13 cellular contexts compared by ENCODE assay signal in the genomic region with DNA sequence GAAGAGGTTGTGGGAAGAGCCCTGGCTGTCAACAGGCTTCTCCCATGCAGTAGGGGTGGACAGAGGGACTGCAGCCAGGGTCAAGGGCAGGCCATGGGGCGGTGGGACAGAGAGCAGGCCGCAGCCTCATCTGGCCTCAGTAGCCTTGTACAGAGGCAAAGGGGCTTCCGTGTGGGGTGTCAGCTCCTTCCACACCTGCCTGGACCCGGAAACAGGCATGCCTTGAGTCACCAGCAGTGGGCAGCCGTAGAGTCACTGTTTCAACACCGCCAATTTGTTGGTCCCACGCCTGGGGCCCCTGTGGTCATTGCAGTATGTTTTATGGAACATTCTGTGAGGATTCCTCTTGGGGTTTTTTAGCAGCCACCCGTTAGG.
DNase-seq lines count a peak whose midpoint lies in the region; ATAC-seq and TF ChIP-seq lines count a peak whose summit lies in the region.
"Had no signal": no experiment of that assay in that cellular context is flagged by ENCODE, and none has a peak within 500 bp of the region (broad histone marks: within the 10 kb centered on the region; RNA-seq: fewer than 3 reads in every experiment).

No MANE protein-coding gene starts in this region.

- H3K27ac ChIP-seq in BLaER1 = peak overlapping the region; percentile 89
- H3K27ac ChIP-seq: C4-2B, SJSA1, spleen had no signal

- ATAC-seq in GM21717 (IDR thresholded peaks at IDR 0.05; ENCODE audit: unreplicated experiment) = no peak
- ATAC-seq in HG02870 (IDR thresholded peaks at IDR 0.05; ENCODE audit: unreplicated experiment) = no peak

- no peaks in the 10 kb centered on the region for H4K20me1 ChIP-seq in BLaER1

- H3K4me1 Mint-ChIP-seq in chondrocyte (ENCODE audit: low read depth) (peaks cover 68% of the 10 kb centered on the region), nephron (peaks cover 50% of the 10 kb centered on the region)

- H3K9me3 Mint-ChIP-seq in chondrocyte (ENCODE audit: low read depth) = no peaks in the 10 kb centered on the region
- H3K9me3 Mint-ChIP-seq in nephron = no peaks in the 10 kb centered on the region
- H3K9me3 Mint-ChIP-seq: activated B cell treated with CpG ODN at 0.5 μM for 24 hours; activated T-cell treated with anti-CD3 and anti-CD28 coated beads, Interleukin-2, amount 50 U/mL, for 24 hours had no signal

- DNase-seq in MV-4-11 (lab: John Stamatoyannopoulos, UW) (peak; percentile 49), chondrocyte (ENCODE audit: low spot score) (no peak), activated gamma-delta T cell (lab: John Stamatoyannopoulos, UW) (no peak)
- no peak for DNase-seq in stimulated activated CD8-positive, alpha-beta memory T cell treated with anti-CD3 and anti-CD28 coated beads, Interleukin-4, amount 100 ng/mL, for 48 hours

- peaks cover 13% of the 10 kb centered on the region for H3K36me3 Mint-ChIP-seq in chondrocyte (ENCODE audit: low read depth)
- peaks cover 7% of the 10 kb centered on the region for H3K36me3 Mint-ChIP-seq in nephron (ENCODE audit: low read depth)

- H3K4me3 Mint-ChIP-seq in chondrocyte (ENCODE audit: unreplicated experiment) = no peak overlapping the region
- H3K4me3 Mint-ChIP-seq in nephron = peak overlapping the region; percentile 21 to 43 (median 39)
- H3K4me3 Mint-ChIP-seq: activated B cell treated with CpG ODN at 0.5 μM for 24 hours; activated T-cell treated with anti-CD3 and anti-CD28 coated beads, Interleukin-2, amount 50 U/mL, for 24 hours had no signal

- peaks cover 3% of the 10 kb centered on the region; the same call in 1 of the 2 replicates for H3K36me3 ChIP-seq in BLaER1
- H3K36me3 ChIP-seq: spleen had no signal

- H3K9me3 ChIP-seq in BLaER1 = no peaks in the 10 kb centered on the region
- H3K9me3 ChIP-seq: SJSA1 had no signal

- peaks cover 77% of the 10 kb centered on the region for H3K4me1 ChIP-seq in BLaER1

- no peak overlapping the region for H3K4me3 ChIP-seq in BLaER1
- H3K4me3 ChIP-seq: SJSA1, spleen had no signal

- no peaks in the 10 kb centered on the region for H3K27me3 ChIP-seq in BLaER1
- H3K27me3 ChIP-seq: SJSA1, spleen had no signal

- H3K9ac ChIP-seq in BLaER1 = no peak overlapping the region

- peak overlapping the region; percentile 84 for H3K27ac Mint-ChIP-seq in chondrocyte (ENCODE audit: unreplicated experiment)
- peak overlapping the region; percentile 75 to 94 (median 94) for H3K27ac Mint-ChIP-seq in nephron
- H3K27ac Mint-ChIP-seq: activated B cell treated with CpG ODN at 0.5 μM for 24 hours; activated T-cell treated with anti-CD3 and anti-CD28 coated beads, Interleukin-2, amount 50 U/mL, for 24 hours had no signal

- H3K27me3 Mint-ChIP-seq in chondrocyte (ENCODE audit: low read depth) (no peaks in the 10 kb centered on the region), nephron (ENCODE audit: low read depth) (no peaks in the 10 kb centered on the region)
- H3K27me3 Mint-ChIP-seq: activated B cell treated with CpG ODN at 0.5 μM for 24 hours; activated T-cell treated with anti-CD3 and anti-CD28 coated beads, Interleukin-2, amount 50 U/mL, for 24 hours had no signal

- TF ChIP-seq CTCF in chondrocyte (IDR thresholded peaks at IDR 0.05) = no peak
- TF ChIP-seq CTCF in nephron (IDR thresholded peaks at IDR 0.05; ENCODE audit: unreplicated experiment in 3 of 3) = peak in 2 of 3 experiments; percentile 19

- H3K4me2 ChIP-seq in BLaER1 = peak overlapping the region; percentile 90
